Comparison of ENCODE assay signal across 1 cellular context in the genomic region with DNA sequence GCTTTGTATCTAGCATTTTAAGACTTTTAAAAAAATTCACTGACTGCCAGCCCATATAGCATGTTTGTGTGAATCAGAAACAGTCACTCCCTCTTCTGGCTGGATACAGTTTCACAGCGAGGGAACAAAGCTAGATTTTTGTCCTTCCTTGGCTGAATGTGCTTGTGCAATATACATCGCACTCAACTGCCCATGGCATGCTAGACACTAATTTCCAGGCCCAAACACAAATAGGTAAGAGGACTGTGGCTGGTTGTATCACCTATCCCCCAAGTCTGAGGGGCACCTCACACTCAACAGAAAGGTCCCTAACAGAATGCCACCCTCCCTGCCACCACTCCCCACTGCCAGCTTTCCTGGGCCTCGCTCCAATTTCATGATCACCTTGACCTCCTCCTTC.
TF ChIP-seq lines count a peak whose summit lies in the region.

No MANE protein-coding gene starts in this region.

TF ChIP-seq in GM23338, 12 proteins besides CTCF, POLR2A, EP300 and RAD21 (continued from another document):
- TF ChIP-seq, protein P1, sequence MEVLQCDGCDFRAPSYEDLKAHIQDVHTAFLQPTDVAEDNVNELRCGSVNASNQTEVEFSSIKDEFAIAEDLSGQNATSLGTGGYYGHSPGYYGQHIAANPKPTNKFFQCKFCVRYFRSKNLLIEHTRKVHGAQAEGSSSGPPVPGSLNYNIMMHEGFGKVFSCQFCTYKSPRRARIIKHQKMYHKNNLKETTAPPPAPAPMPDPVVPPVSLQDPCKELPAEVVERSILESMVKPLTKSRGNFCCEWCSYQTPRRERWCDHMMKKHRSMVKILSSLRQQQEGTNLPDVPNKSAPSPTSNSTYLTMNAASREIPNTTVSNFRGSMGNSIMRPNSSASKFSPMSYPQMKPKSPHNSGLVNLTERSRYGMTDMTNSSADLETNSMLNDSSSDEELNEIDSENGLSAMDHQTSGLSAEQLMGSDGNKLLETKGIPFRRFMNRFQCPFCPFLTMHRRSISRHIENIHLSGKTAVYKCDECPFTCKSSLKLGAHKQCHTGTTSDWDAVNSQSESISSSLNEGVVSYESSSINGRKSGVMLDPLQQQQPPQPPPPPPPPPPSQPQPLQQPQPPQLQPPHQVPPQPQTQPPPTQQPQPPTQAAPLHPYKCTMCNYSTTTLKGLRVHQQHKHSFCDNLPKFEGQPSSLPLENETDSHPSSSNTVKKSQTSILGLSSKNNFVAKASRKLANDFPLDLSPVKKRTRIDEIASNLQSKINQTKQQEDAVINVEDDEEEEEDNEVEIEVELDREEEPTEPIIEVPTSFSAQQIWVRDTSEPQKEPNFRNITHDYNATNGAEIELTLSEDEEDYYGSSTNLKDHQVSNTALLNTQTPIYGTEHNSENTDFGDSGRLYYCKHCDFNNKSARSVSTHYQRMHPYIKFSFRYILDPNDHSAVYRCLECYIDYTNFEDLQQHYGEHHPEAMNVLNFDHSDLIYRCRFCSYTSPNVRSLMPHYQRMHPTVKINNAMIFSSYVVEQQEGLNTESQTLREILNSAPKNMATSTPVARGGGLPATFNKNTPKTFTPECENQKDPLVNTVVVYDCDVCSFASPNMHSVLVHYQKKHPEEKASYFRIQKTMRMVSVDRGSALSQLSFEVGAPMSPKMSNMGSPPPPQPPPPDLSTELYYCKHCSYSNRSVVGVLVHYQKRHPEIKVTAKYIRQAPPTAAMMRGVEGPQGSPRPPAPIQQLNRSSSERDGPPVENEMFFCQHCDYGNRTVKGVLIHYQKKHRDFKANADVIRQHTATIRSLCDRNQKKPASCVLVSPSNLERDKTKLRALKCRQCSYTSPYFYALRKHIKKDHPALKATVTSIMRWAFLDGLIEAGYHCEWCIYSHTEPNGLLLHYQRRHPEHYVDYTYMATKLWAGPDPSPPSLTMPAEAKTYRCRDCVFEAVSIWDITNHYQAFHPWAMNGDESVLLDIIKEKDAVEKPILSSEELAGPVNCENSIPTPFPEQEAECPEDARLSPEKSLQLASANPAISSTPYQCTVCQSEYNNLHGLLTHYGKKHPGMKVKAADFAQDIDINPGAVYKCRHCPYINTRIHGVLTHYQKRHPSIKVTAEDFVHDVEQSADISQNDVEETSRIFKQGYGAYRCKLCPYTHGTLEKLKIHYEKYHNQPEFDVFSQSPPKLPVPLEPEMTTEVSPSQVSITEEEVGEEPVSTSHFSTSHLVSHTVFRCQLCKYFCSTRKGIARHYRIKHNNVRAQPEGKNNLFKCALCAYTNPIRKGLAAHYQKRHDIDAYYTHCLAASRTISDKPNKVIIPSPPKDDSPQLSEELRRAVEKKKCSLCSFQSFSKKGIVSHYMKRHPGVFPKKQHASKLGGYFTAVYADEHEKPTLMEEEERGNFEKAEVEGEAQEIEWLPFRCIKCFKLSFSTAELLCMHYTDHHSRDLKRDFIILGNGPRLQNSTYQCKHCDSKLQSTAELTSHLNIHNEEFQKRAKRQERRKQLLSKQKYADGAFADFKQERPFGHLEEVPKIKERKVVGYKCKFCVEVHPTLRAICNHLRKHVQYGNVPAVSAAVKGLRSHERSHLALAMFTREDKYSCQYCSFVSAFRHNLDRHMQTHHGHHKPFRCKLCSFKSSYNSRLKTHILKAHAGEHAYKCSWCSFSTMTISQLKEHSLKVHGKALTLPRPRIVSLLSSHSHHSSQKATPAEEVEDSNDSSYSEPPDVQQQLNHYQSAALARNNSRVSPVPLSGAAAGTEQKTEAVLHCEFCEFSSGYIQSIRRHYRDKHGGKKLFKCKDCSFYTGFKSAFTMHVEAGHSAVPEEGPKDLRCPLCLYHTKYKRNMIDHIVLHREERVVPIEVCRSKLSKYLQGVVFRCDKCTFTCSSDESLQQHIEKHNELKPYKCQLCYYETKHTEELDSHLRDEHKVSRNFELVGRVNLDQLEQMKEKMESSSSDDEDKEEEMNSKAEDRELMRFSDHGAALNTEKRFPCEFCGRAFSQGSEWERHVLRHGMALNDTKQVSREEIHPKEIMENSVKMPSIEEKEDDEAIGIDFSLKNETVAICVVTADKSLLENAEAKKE (CRISPR knock-in tag; IDR thresholded peaks at IDR 0.05): no peak
- TF ChIP-seq EZH2 (IDR thresholded peaks at IDR 0.05; ENCODE audit: low read depth, unreplicated experiment) (no peak), ZNF331 (CRISPR knock-in tag; IDR thresholded peaks at IDR 0.05; ENCODE audit: low read depth) (no peak), EZH2phosphoT487 (IDR thresholded peaks at IDR 0.05; ENCODE audit: unreplicated experiment) (no peak), NANOG (IDR thresholded peaks at IDR 0.05; ENCODE audit: borderline replicate concordance) (no peak), STAT1 (IDR thresholded peaks at IDR 0.05; ENCODE audit: unreplicated experiment) (no peak), ZNF114 (CRISPR knock-in tag; IDR thresholded peaks at IDR 0.05) (no peak)
- TF ChIP-seq, protein P2, sequence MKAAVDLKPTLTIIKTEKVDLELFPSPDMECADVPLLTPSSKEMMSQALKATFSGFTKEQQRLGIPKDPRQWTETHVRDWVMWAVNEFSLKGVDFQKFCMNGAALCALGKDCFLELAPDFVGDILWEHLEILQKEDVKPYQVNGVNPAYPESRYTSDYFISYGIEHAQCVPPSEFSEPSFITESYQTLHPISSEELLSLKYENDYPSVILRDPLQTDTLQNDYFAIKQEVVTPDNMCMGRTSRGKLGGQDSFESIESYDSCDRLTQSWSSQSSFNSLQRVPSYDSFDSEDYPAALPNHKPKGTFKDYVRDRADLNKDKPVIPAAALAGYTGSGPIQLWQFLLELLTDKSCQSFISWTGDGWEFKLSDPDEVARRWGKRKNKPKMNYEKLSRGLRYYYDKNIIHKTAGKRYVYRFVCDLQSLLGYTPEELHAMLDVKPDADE (IDR thresholded peaks at IDR 0.05): no peak
- TF ChIP-seq, protein P3, sequence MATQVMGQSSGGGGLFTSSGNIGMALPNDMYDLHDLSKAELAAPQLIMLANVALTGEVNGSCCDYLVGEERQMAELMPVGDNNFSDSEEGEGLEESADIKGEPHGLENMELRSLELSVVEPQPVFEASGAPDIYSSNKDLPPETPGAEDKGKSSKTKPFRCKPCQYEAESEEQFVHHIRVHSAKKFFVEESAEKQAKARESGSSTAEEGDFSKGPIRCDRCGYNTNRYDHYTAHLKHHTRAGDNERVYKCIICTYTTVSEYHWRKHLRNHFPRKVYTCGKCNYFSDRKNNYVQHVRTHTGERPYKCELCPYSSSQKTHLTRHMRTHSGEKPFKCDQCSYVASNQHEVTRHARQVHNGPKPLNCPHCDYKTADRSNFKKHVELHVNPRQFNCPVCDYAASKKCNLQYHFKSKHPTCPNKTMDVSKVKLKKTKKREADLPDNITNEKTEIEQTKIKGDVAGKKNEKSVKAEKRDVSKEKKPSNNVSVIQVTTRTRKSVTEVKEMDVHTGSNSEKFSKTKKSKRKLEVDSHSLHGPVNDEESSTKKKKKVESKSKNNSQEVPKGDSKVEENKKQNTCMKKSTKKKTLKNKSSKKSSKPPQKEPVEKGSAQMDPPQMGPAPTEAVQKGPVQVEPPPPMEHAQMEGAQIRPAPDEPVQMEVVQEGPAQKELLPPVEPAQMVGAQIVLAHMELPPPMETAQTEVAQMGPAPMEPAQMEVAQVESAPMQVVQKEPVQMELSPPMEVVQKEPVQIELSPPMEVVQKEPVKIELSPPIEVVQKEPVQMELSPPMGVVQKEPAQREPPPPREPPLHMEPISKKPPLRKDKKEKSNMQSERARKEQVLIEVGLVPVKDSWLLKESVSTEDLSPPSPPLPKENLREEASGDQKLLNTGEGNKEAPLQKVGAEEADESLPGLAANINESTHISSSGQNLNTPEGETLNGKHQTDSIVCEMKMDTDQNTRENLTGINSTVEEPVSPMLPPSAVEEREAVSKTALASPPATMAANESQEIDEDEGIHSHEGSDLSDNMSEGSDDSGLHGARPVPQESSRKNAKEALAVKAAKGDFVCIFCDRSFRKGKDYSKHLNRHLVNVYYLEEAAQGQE (IDR thresholded peaks at IDR 0.05; ENCODE audit: unreplicated experiment): no peak
TF ChIP-seq in GM23338: peak in this region for 0.
